ENCODE assay signal across 7 cellular contexts in genomic region chr22:25562966-25563756, GRCh38. TPM values are rescaled to one million over a fixed set of nuclear protein-coding genes. Genes with fewer than 3 reads are reported as not detected.
DNase-seq lines count a peak whose midpoint lies in the region; ATAC-seq and TF ChIP-seq lines count a peak whose summit lies in the region.
"Not testable (repeated sequence)": the region's sequence is repeated elsewhere in the genome, so short reads cannot be mapped to it uniquely, and the experiment has no call there.

No MANE protein-coding gene starts in this region.

- H3K9me2 ChIP-seq in OCI-LY1 (ENCODE audit: low read depth, low read length); hepatocyte (replicated peaks; ENCODE audit: insufficient read depth): not testable (repeated sequence)

- intact Hi-C loops in spleen (cut with DNase I; ENCODE audit: low total_unique reads): not testable (repeated sequence)

- not testable (repeated sequence) for H3K9me3 ChIP-seq in OCI-LY1 (ENCODE audit: low read length); hepatocyte (ENCODE audit: low read depth); spleen

- TF ChIP-seq POLR2A in spleen (IDR thresholded peaks at IDR 0.05): not testable (repeated sequence)

- H3F3A ChIP-seq in OCI-LY1 (ENCODE audit: insufficient read depth, low read length): not testable (repeated sequence)

- peaks cover 42% of the 10 kb centered on the region for H3K4me1 ChIP-seq in OCI-LY1 (ENCODE audit: insufficient read depth, low read length, severe bottlenecking)
- H3K4me1 ChIP-seq in hepatocyte (ENCODE audit: insufficient read depth): not testable (repeated sequence)
- H3K4me1 ChIP-seq in spleen: peaks cover 17 to 82% (median 48%) of the 10 kb centered on the region in 6 donors

- DNase-seq in activated CD4-positive, alpha-beta T cell treated with anti-CD3 and anti-CD28 coated beads, Interleukin-2, amount 10 ng/mL, durations not matched to agents 7 days and 5 days; hepatocyte (ENCODE audit: low spot score); natural killer cell treated with Interleukin-12 subunit alpha and Interleukin-12 subunit beta and Interleukin-15 and Interleukin-18, amount 100 ng/mL, for 72 hours (ENCODE audit: low spot score); spleen: not testable (repeated sequence)

- H2AFZ ChIP-seq in OCI-LY1 (ENCODE audit: low read length); hepatocyte: not testable (repeated sequence)

- not testable (repeated sequence) for H3K36me3 ChIP-seq in OCI-LY1 (ENCODE audit: insufficient read depth, low read length); hepatocyte (replicated peaks; ENCODE audit: insufficient read depth, low read depth); spleen

- H3K27ac ChIP-seq in OCI-LY1 (ENCODE audit: low read depth, low read length, poor library complexity, severe bottlenecking); hepatocyte: not testable (repeated sequence)
- peak overlapping the region; percentile 63 to 92 (median 86) for H3K27ac ChIP-seq in spleen

- peak overlapping the region; percentile 90 for H3K4me3 Mint-ChIP-seq in activated CD4-positive, alpha-beta T cell treated with anti-CD3 and anti-CD28 coated beads, Interleukin-2, amount 10 ng/mL, durations not matched to agents 7 days and 5 days
- H3K4me3 Mint-ChIP-seq in brain: peak overlapping the region; percentile 77 to 90 (median 78)
- peak overlapping the region; percentile 61 for H3K4me3 Mint-ChIP-seq in natural killer cell treated with Interleukin-12 subunit alpha and Interleukin-12 subunit beta and Interleukin-15 and Interleukin-18, amount 100 ng/mL, for 72 hours

- POLR2A ChIA-PET in activated CD4-positive, alpha-beta T cell treated with anti-CD3 and anti-CD28 coated beads, Interleukin-2, amount 10 ng/mL, durations not matched to agents 7 days and 5 days (lab: Charles Lee): not testable (repeated sequence)

- H3K4me1 Mint-ChIP-seq in activated CD4-positive, alpha-beta T cell treated with anti-CD3 and anti-CD28 coated beads, Interleukin-2, amount 10 ng/mL, durations not matched to agents 7 days and 5 days: peaks cover 48% of the 10 kb centered on the region
- peaks cover 59% of the 10 kb centered on the region for H3K4me1 Mint-ChIP-seq in brain
- peaks cover 17 to 21% of the 10 kb centered on the region in 2 donors for H3K4me1 Mint-ChIP-seq in natural killer cell treated with Interleukin-12 subunit alpha and Interleukin-12 subunit beta and Interleukin-15 and Interleukin-18, amount 100 ng/mL, for 72 hours (ENCODE audit: low read depth in 2 of 2)

- peak overlapping the region; percentile 89 for H3K27ac Mint-ChIP-seq in activated CD4-positive, alpha-beta T cell treated with anti-CD3 and anti-CD28 coated beads, Interleukin-2, amount 10 ng/mL, durations not matched to agents 7 days and 5 days
- H3K27ac Mint-ChIP-seq in brain: peak overlapping the region in 4 of 5 experiments; percentile 28 to 79 (median 74)
- not testable (repeated sequence) for H3K27ac Mint-ChIP-seq in natural killer cell treated with Interleukin-12 subunit alpha and Interleukin-12 subunit beta and Interleukin-15 and Interleukin-18, amount 100 ng/mL, for 72 hours

- H3K9ac ChIP-seq in OCI-LY1 (ENCODE audit: low read length): not testable (repeated sequence)

- H3K36me3 Mint-ChIP-seq in activated CD4-positive, alpha-beta T cell treated with anti-CD3 and anti-CD28 coated beads, Interleukin-2, amount 10 ng/mL, durations not matched to agents 7 days and 5 days (ENCODE audit: low read depth): peaks cover 11% of the 10 kb centered on the region
- not testable (repeated sequence) for H3K36me3 Mint-ChIP-seq in brain; natural killer cell treated with Interleukin-12 subunit alpha and Interleukin-12 subunit beta and Interleukin-15 and Interleukin-18, amount 100 ng/mL, for 72 hours

- H3K4me3 ChIP-seq in GM12875 (ENCODE audit: low read depth, low read length) (peak overlapping the region; percentile 97), OCI-LY1 (ENCODE audit: low read depth, low read length, poor library complexity, severe bottlenecking) (peak overlapping the region; percentile 61), spleen (peak overlapping the region in 7 of 8 donors; percentile 58 to 98 (median 85))
- not testable (repeated sequence) for H3K4me3 ChIP-seq in hepatocyte

- H3K27me3 Mint-ChIP-seq in activated CD4-positive, alpha-beta T cell treated with anti-CD3 and anti-CD28 coated beads, Interleukin-2, amount 10 ng/mL, durations not matched to agents 7 days and 5 days; brain: not testable (repeated sequence)
- H3K27me3 Mint-ChIP-seq in natural killer cell treated with Interleukin-12 subunit alpha and Interleukin-12 subunit beta and Interleukin-15 and Interleukin-18, amount 100 ng/mL, for 72 hours: peaks cover 16 to 46% of the 10 kb centered on the region in 2 donors

- H3K27me3 ChIP-seq in OCI-LY1 (ENCODE audit: insufficient read depth, low read length); hepatocyte; spleen (replicated peaks in 1 of 7): not testable (repeated sequence)

- H3K79me2 ChIP-seq in OCI-LY1 (ENCODE audit: insufficient read depth, low read length): not testable (repeated sequence)
- peaks cover 10% of the 10 kb centered on the region for H3K79me2 ChIP-seq in hepatocyte

- not testable (repeated sequence) for TF ChIP-seq CTCF in GM12875 (IDR thresholded peaks at IDR 0.05; ENCODE audit: borderline replicate concordance, insufficient read depth, low read depth, low read length); OCI-LY1 (IDR thresholded peaks at IDR 0.05; ENCODE audit: low read length); brain (conservative IDR thresholded peaks at IDR 0.05); hepatocyte (IDR thresholded peaks at IDR 0.05; ENCODE audit: poor library complexity); spleen (IDR thresholded peaks at IDR 0.05 in 8 of 11, conservative IDR thresholded peaks at IDR 0.05 in 3 of 11)

- not testable (repeated sequence) for ATAC-seq in natural killer cell treated with Interleukin-12 subunit alpha and Interleukin-12 subunit beta and Interleukin-15 and Interleukin-18, amount 100 ng/mL, for 72 hours

- CTCF ChIA-PET in activated CD4-positive, alpha-beta T cell treated with anti-CD3 and anti-CD28 coated beads, Interleukin-2, amount 10 ng/mL, durations not matched to agents 7 days and 5 days (lab: Charles Lee): interaction anchor here (0.6 to 1.1 kb wide), 3 partner anchors 22 to 210 kb away, joined by 3 to 5 read pairs (median 4); no protein-coding TSS in a partner anchor

- not testable (repeated sequence) for H4K20me1 ChIP-seq in OCI-LY1 (ENCODE audit: insufficient read depth, low read length); hepatocyte (ENCODE audit: insufficient read depth, poor library complexity, severe bottlenecking)

- H3K4me2 ChIP-seq in OCI-LY1 (ENCODE audit: low read length) (peak overlapping the region; percentile 64; the same call in 1 of the 2 replicates), hepatocyte (peak overlapping the region; percentile 96)

- WGBS in hepatocyte (ENCODE audit: low lambda C conversion rate, missing lambda C conversion rate): 45% methylated on average over 10 of the region's 10 CpGs
- WGBS in spleen, 5 donors: 16 to 26% (median 22%) methylated on average over 10 of the region's 10 CpGs

- H3K9me3 Mint-ChIP-seq in activated CD4-positive, alpha-beta T cell treated with anti-CD3 and anti-CD28 coated beads, Interleukin-2, amount 10 ng/mL, durations not matched to agents 7 days and 5 days; brain; natural killer cell treated with Interleukin-12 subunit alpha and Interleukin-12 subunit beta and Interleukin-15 and Interleukin-18, amount 100 ng/mL, for 72 hours: not testable (repeated sequence)

RNA-seq across cellular contexts. Expression of gene GRK3, which starts 1.3 kb away (rescaled TPM):
- total RNA-seq in activated CD4-positive, alpha-beta T cell treated with anti-CD3 and anti-CD28 coated beads, Interleukin-2, amount 10 ng/mL, durations not matched to agents 7 days and 5 days: 10 to 100 TPM; 23.4 to 24.2 TPM
- polyA plus RNA-seq in brain (ENCODE audit: insufficient read depth, low read depth, low replicate concordance): 2.5 TPM
- total RNA-seq in hepatocyte: 7.1 and 7.3 TPM in 2 replicates
- polyA plus RNA-seq in hepatocyte: 1.5 and 2.8 TPM in 2 replicates
- 1 to 10 TPM; 2.8 to 3.0 TPM for total RNA-seq in natural killer cell treated with Interleukin-12 subunit alpha and Interleukin-12 subunit beta and Interleukin-15 and Interleukin-18, amount 100 ng/mL, for 72 hours
- 10 to 100 TPM; 42.3 to 60.7 (median 50.5) TPM for total RNA-seq in spleen
- polyA plus RNA-seq in spleen: 10 to 100 TPM in 1 of 3 donors, 1 to 10 TPM in 2; 9.3 to 13.3 (median 9.9) TPM
